In the genomic region with DNA sequence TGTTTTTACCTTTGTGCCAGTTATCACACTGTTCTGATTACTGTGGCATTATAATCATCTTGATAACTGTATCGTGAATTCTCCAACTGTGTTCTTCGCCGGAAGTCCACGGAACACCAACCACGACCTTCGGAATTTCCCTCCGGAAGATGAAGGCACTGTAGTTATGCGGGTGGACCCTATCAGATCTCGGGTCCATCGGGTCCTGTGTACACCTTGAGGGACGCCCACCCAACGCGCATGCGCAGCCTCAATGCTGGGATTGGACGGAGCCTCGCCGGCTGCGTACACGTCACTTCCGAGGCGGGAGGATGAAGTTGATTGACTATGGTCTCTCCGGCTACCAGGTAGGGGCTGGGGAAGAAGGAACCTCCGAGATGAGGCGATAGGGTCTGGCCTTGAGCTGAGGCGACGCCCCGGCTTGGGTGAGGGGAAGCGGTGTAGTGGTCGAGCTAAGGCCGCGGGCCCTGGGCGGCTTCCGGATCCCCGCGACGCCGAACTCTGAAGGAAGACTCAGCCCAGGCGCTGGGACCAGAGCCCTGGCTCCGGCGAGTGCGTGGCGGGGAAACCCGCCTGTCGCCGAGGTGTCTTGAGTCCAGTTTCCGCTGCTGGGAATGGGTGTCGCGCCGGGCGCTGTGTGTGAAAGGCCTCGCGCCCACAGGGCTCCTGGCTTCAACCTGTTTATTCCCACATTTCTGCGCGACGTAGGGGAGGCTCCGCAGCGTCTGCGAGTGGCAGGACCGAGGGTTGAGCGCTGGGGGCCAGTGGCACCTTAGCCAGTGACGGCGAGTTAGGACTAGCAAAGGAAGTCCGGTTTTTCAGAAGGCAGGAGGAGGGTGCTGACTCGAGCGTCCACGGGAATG, we compare ENCODE assay signal across 8 cellular contexts. TPM values are rescaled to one million over a fixed set of nuclear protein-coding genes. Genes with fewer than 3 reads are reported as not detected.
DNase-seq lines count a peak whose midpoint lies in the region; ATAC-seq, FAIRE-seq and TF ChIP-seq lines count a peak whose summit lies in the region.

TSS of gene DHRS7B (plus strand) at position 320 of the 863 bp plus-strand sequence. CDS start at position 328, 8 bp downstream.

- H3K9ac ChIP-seq in NT2/D1 (ENCODE audit: insufficient read length, low read depth) (peak within 1 kb of the TSS; percentile 89), endodermal cell (ENCODE audit: extremely low read depth, low read length, poor library complexity, severe bottlenecking) (peak within 1 kb of the TSS; percentile 93)

- H3K4me3 ChIP-seq in NT2/D1 (ENCODE audit: insufficient read length, low read depth) (peak within 1 kb of the TSS; percentile 75), endodermal cell (ENCODE audit: low read length) (peak within 1 kb of the TSS; percentile 89)

- H3K27ac ChIP-seq in endodermal cell (ENCODE audit: low read depth, low read length): no peak within 1 kb of the TSS

- H3K27me3 Mint-ChIP-seq in endodermal cell (ENCODE audit: insufficient read depth): no peaks in the 10 kb centered on the region

- H3K27ac Mint-ChIP-seq in endodermal cell: peak within 1 kb of the TSS; percentile 92

- ATAC-seq in GM21367 (IDR thresholded peaks at IDR 0.05; ENCODE audit: unreplicated experiment): peak; percentile 86

- no peak for TF ChIP-seq CTCF in endodermal cell (conservative IDR thresholded peaks at IDR 0.05)

- H3K4me1 Mint-ChIP-seq in endodermal cell: peaks cover 8% of the 10 kb centered on the region

- DNase-seq in COR-L47 (lab: John Stamatoyannopoulos, UW) (peak; percentile 83), HTR-8/SVneo (ENCODE audit: insufficient read length, low spot score) (peak; percentile 100), NT2/D1 (ENCODE audit: low read depth, low spot score) (peak; percentile 90), endodermal cell (peak; percentile 100), mesenteric fat pad (ENCODE audit: low spot score) (peak; percentile 99)
- DNase-seq in activated CD8-positive, alpha-beta memory T cell treated with anti-CD3 and anti-CD28 coated beads, Interleukin-2, amount 50 U/mL, for 1 hour (ENCODE audit: extremely low read depth): peak; percentile 94
- DNase-seq in stimulated activated CD8-positive, alpha-beta memory T cell treated with anti-CD3 and anti-CD28 coated beads, Interleukin-15, amount 100 ng/mL, for 24 hours (ENCODE audit: low read depth): peak; percentile 95

- H3K36me3 Mint-ChIP-seq in endodermal cell (ENCODE audit: low read depth): peaks cover 5% of the 10 kb centered on the region

- WGBS in endodermal cell (ENCODE audit: insufficient coverage in 1 of 2, insufficient read length in 1 of 2), 2 experiments: 0% methylated on average over 27 to 66 of the region's 66 CpGs

- H3K4me1 ChIP-seq in NT2/D1 (ENCODE audit: insufficient read depth, insufficient read length) (peaks cover 3% of the 10 kb centered on the region), endodermal cell (ENCODE audit: control insufficient read depth, insufficient read depth, low read length) (no peaks in the 10 kb centered on the region)

- H3K36me3 ChIP-seq in NT2/D1 (ENCODE audit: insufficient read depth, insufficient read length, low read length): no peaks in the 10 kb centered on the region
- H3K36me3 ChIP-seq in endodermal cell (ENCODE audit: control insufficient read depth, insufficient read depth, low read length): peaks cover 6% of the 10 kb centered on the region

- no peaks in the 10 kb centered on the region for H3K9me3 ChIP-seq in NT2/D1 (ENCODE audit: insufficient read depth, low read length)
- H3K9me3 ChIP-seq in endodermal cell (ENCODE audit: control insufficient read depth, low read length): peaks cover 3% of the 10 kb centered on the region

- peak; percentile 100 for FAIRE-seq in HTR-8/SVneo (lab: Jason Lieb, UNC)

- H3K27me3 ChIP-seq in NT2/D1 (ENCODE audit: insufficient read depth, insufficient read length): no peaks in the 10 kb centered on the region
- H3K27me3 ChIP-seq in endodermal cell (ENCODE audit: control insufficient read depth, insufficient read depth, low read length, poor library complexity, severe bottlenecking): no peaks in the 10 kb centered on the region

- peak within 1 kb of the TSS; percentile 88 for H3K4me3 Mint-ChIP-seq in endodermal cell

- H3K9me3 Mint-ChIP-seq in endodermal cell: peaks cover 8% of the 10 kb centered on the region

RNA-seq across cellular contexts. Expression of gene DHRS7B, which starts in this region (rescaled TPM):
- total RNA-seq in endodermal cell: 10 to 100 TPM; 20.8 to 24.2 TPM
- polyA plus RNA-seq in endodermal cell (2013, experiment 1 of 2): 16.9 TPM
- polyA plus RNA-seq in endodermal cell (2013, experiment 2 of 2): 15.0 TPM
- total RNA-seq in mesenteric fat pad: 34.4 TPM
